In the genomic region with DNA sequence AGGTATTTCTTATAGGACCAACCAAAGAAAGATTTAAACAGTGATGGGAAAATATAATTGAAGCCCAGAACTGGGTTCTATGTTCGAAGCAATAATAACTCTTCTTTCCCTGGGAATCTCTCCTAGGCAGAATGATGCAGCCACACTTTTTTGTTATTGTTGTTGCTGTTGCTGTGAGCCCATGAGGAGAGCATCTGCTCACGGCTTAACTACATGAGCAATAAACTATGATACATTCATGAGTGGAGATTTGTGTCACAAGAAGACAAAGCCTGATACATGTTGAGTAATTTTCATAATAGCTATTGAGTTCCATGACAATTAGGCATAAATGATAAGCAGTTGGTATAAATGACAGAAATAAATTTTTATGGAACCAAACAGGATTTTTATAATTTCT, we compare ENCODE assay signal across 12 cellular contexts.
DNase-seq lines count a peak whose midpoint lies in the region; ATAC-seq and TF ChIP-seq lines count a peak whose summit lies in the region.
"Had no signal": no experiment of that assay in that cellular context is flagged by ENCODE, and none has a peak within 500 bp of the region (broad histone marks: within the 10 kb centered on the region; RNA-seq: fewer than 3 reads in every experiment).

No MANE protein-coding gene starts in this region.

- TF ChIP-seq EP300 in gastroesophageal sphincter (IDR thresholded peaks at IDR 0.05), result no peak

- no peaks in the 10 kb centered on the region for H3K27me3 ChIP-seq in ascending aorta
- no peaks in the 10 kb centered on the region for H3K27me3 ChIP-seq in gastroesophageal sphincter
- H3K27me3 ChIP-seq in stomach smooth muscle (ENCODE audit: control insufficient read depth in 1 of 2, insufficient read depth in 2 of 2, low read length in 2 of 2), result no peaks in the 10 kb centered on the region

- H3K4me3 ChIP-seq in ascending aorta (peak overlapping the region in 1 of 2 donors; percentile 20), gastroesophageal sphincter (no peak overlapping the region), stomach smooth muscle (ENCODE audit: low read length in 2 of 2) (no peak overlapping the region)
- H3K4me3 ChIP-seq: prostate gland had no signal

- WGBS in gastroesophageal sphincter (ENCODE audit: low coverage in 1 of 2), 2 donors, result 8 to 13% methylated on average over 2 of the region's 2 CpGs

- H3K9me3 ChIP-seq in ascending aorta (no peaks in the 10 kb centered on the region), gastroesophageal sphincter (no peaks in the 10 kb centered on the region), stomach smooth muscle (ENCODE audit: control insufficient read depth in 2 of 2, low read length in 2 of 2) (no peaks in the 10 kb centered on the region)
- H3K9me3 ChIP-seq: prostate gland had no signal

- DNase-seq in GM03348 (ENCODE audit: low spot score) (peak; percentile 54), ascending aorta (ENCODE audit: low spot score in 2 of 2) (no peak)
- DNase-seq in activated effector memory CD4-positive, alpha-beta T cell treated with Interleukin-2 at 50 U/mL for 16 hours, result no peak
- no peak for DNase-seq in stimulated activated CD4-positive, alpha-beta T cell treated with anti-CD3 and anti-CD28 coated beads, Interleukin-12 subunit alpha, Interleukin-12 subunit beta, amount 100 ng/mL, for 4 hours
- DNase-seq: NCI-H446 treated with DMSO at 0.1 percent for 48 hours; stimulated activated naive CD8-positive, alpha-beta T cell treated with anti-CD3 and anti-CD28 coated beads, Interleukin-15, amount 100 ng/mL, for 72 hours; T1000 had no signal

- H3K9ac ChIP-seq in stomach smooth muscle (ENCODE audit: low read length in 2 of 2), result no peak overlapping the region

- TF ChIP-seq CTCF in ascending aorta (IDR thresholded peaks at IDR 0.05), result no peak
- no peak for TF ChIP-seq CTCF in gastroesophageal sphincter (IDR thresholded peaks at IDR 0.05)

- TF ChIP-seq POLR2A in gastroesophageal sphincter (IDR thresholded peaks at IDR 0.05), result no peak

- ATAC-seq in gastroesophageal sphincter, result no peak
- ATAC-seq in GM21825 (IDR thresholded peaks at IDR 0.05; ENCODE audit: unreplicated experiment), result no peak
- ATAC-seq in HG03439 (IDR thresholded peaks at IDR 0.05; ENCODE audit: unreplicated experiment), result no peak
- ATAC-seq: stimulated activated naive CD8-positive, alpha-beta T cell treated with anti-CD3 and anti-CD28 coated beads, Interleukin-15, amount 100 ng/mL, for 72 hours had no signal

- intact Hi-C loops in ascending aorta (cut with DNase I), result loop anchor here (2.0 to 10.0 kb wide), 3 partner anchors 58 to 295 kb away; a partner anchor contains a TSS

- H3K4me1 ChIP-seq in ascending aorta (peaks cover 9 to 31% of the 10 kb centered on the region in 2 donors), gastroesophageal sphincter (peaks cover 4 to 62% (median 13%) of the 10 kb centered on the region in 3 donors), stomach smooth muscle (ENCODE audit: control insufficient read depth, insufficient read depth, low read length) (peaks cover 35% of the 10 kb centered on the region)
- H3K4me1 ChIP-seq: prostate gland had no signal

- H3K27ac ChIP-seq in ascending aorta, result peak overlapping the region; percentile 74 to 80
- H3K27ac ChIP-seq in gastroesophageal sphincter, result peak overlapping the region; percentile 67 to 83 (median 78)
- H3K27ac ChIP-seq in stomach smooth muscle (ENCODE audit: low read length), result peak overlapping the region; percentile 86

- peaks cover 4 to 10% of the 10 kb centered on the region in 2 donors for H3K36me3 ChIP-seq in ascending aorta
- H3K36me3 ChIP-seq in gastroesophageal sphincter, result peaks cover 0 to 49% of the 10 kb centered on the region in 2 donors
- peaks cover 10 to 21% of the 10 kb centered on the region in 2 donors for H3K36me3 ChIP-seq in stomach smooth muscle (ENCODE audit: control insufficient read depth in 2 of 2, insufficient read depth in 2 of 2, low read length in 2 of 2)
- H3K36me3 ChIP-seq: prostate gland had no signal
